9 cellular contexts compared by ENCODE assay signal in genomic region chr10:69222157-69223027, GRCh38. TPM values are rescaled to one million over a fixed set of nuclear protein-coding genes. Genes with fewer than 3 reads are reported as not detected.
DNase-seq lines count a peak whose midpoint lies in the region; ATAC-seq, FAIRE-seq and TF ChIP-seq lines count a peak whose summit lies in the region.
"Had no signal": no experiment of that assay in that cellular context is flagged by ENCODE, and none has a peak within 500 bp of the region (broad histone marks: within the 10 kb centered on the region; RNA-seq: fewer than 3 reads in every experiment).

No MANE protein-coding gene starts in this region.

- H3K9me3 Mint-ChIP-seq in Calu3 (ENCODE audit: low read depth, unreplicated experiment) = no peaks in the 10 kb centered on the region
- H3K9me3 Mint-ChIP-seq in activated T-helper 17 cell treated with anti-CD3 and anti-CD28 coated beads, Interleukin-2, amount 50 U/mL, for 72 hours = no peaks in the 10 kb centered on the region

- no peak overlapping the region for H2AFZ ChIP-seq in PC-9

- peaks cover 54% of the 10 kb centered on the region for H3F3A ChIP-seq in PC-9 (ENCODE audit: insufficient read depth, low read depth)

- no peaks in the 10 kb centered on the region for H3K79me2 ChIP-seq in PC-9 (ENCODE audit: low read depth)

- no peaks in the 10 kb centered on the region for H3K27me3 ChIP-seq in PC-9 (ENCODE audit: insufficient read depth, low read depth)
- no peaks in the 10 kb centered on the region for H3K27me3 ChIP-seq in skeletal muscle satellite cell (ENCODE audit: control insufficient read depth, insufficient read depth, low read length)

- H3K36me3 ChIP-seq in PC-9 (ENCODE audit: low read depth) (0 out of 2 replicates have a peak, but pooled peaks cover 4% of the 10 kb centered on the region), skeletal muscle satellite cell (ENCODE audit: insufficient read depth, low read length) (no peaks in the 10 kb centered on the region)

- peak overlapping the region; percentile 88 for H3K4me3 Mint-ChIP-seq in Calu3 (ENCODE audit: low read depth, unreplicated experiment)
- H3K4me3 Mint-ChIP-seq in activated T-helper 17 cell treated with anti-CD3 and anti-CD28 coated beads, Interleukin-2, amount 50 U/mL, for 72 hours = peak overlapping the region; percentile 75

- intact Hi-C loops in Calu3 (cut with micrococcal nuclease; ENCODE audit: unreplicated experiment) = no loop called here
- intact Hi-C loops in PC-9 (cut with micrococcal nuclease; ENCODE audit: unreplicated experiment) = loop anchor here (1.0 kb wide), 2 partner anchors 10 to 42 kb away; partner anchors contain the start of gene SUPV3L1

- H3K27ac Mint-ChIP-seq in Calu3 (ENCODE audit: unreplicated experiment) = peak overlapping the region; percentile 92
- H3K27ac Mint-ChIP-seq in activated T-helper 17 cell treated with anti-CD3 and anti-CD28 coated beads, Interleukin-2, amount 50 U/mL, for 72 hours = peak overlapping the region; percentile 87

- TSS peak; percentile 86 for BruUV-seq in Calu3 (replicated peaks; lab: Mats Ljungman, UMichigan)
- BruUV-seq in PC-9 (replicated peaks; lab: Mats Ljungman, UMichigan) = TSS peak; percentile 77

- CTCF ChIA-PET in Calu3 (lab: Charles Lee) = interaction anchor here (0.5 to 1.0 kb wide), 5 partner anchors 11 to 168 kb away, joined by 3 to 9 read pairs (median 4); no protein-coding TSS in a partner anchor
- CTCF ChIA-PET in PC-9 (lab: Charles Lee) = interaction anchor here (0.6 to 1.5 kb wide), 4 partner anchors 10 to 186 kb away, joined by 5 to 11 read pairs (median 6); no protein-coding TSS in a partner anchor

- H4K20me1 ChIP-seq in PC-9 (ENCODE audit: insufficient read depth) = no peaks in the 10 kb centered on the region

- ATAC-seq in HG03342 (IDR thresholded peaks at IDR 0.05; ENCODE audit: unreplicated experiment) = peak; percentile 95
- peak; percentile 98 for ATAC-seq in activated T-helper 17 cell treated with anti-CD3 and anti-CD28 coated beads, Interleukin-2, amount 50 U/mL, for 72 hours (replicated peaks)

- TF ChIP-seq CTCF in Calu3 (IDR thresholded peaks at IDR 0.05; ENCODE audit: unreplicated experiment) (peak; percentile 82), PC-9 (conservative IDR thresholded peaks at IDR 0.05) (peak; percentile 87)

- H3K4me1 ChIP-seq in PC-9 (replicated peaks; ENCODE audit: insufficient read depth) (peaks cover 73% of the 10 kb centered on the region), skeletal muscle satellite cell (ENCODE audit: control insufficient read depth, insufficient read depth, low read length) (peaks cover 20% of the 10 kb centered on the region)

- H3K9ac ChIP-seq in skeletal muscle satellite cell (ENCODE audit: low read depth, low read length) = no peak overlapping the region

- H3K4me3 ChIP-seq in PC-9 (peak overlapping the region; percentile 35; the same call in 1 of the 2 replicates), skeletal muscle satellite cell (ENCODE audit: low read length) (no peak overlapping the region)

- peak; percentile 86 for DNase-seq in Calu3
- DNase-seq in GM19239 (ENCODE audit: insufficient read length, low spot score) = peak; percentile 78
- peak; percentile 81 to 96 for DNase-seq in PC-9
- DNase-seq in glomerular visceral epithelial cell (ENCODE audit: extremely low spot score) = peak; percentile 83
- no peak for DNase-seq in NCI-H748 (lab: John Stamatoyannopoulos, UW; ENCODE audit: unreplicated experiment)

- H3K9me2 ChIP-seq in PC-9 (ENCODE audit: insufficient read depth) = no peaks in the 10 kb centered on the region

- peak; percentile 94 for FAIRE-seq in GM19239 (lab: Jason Lieb, UNC)
- FAIRE-seq: islet of Langerhans had no signal

- H3K27me3 Mint-ChIP-seq in Calu3 (ENCODE audit: unreplicated experiment) = no peaks in the 10 kb centered on the region
- H3K27me3 Mint-ChIP-seq in activated T-helper 17 cell treated with anti-CD3 and anti-CD28 coated beads, Interleukin-2, amount 50 U/mL, for 72 hours = no peaks in the 10 kb centered on the region

- POLR2A ChIA-PET in PC-9 (lab: Charles Lee; ENCODE audit: unreplicated experiment) = interaction anchor here (0.6 to 1.0 kb wide), 3 partner anchors 10 to 22 kb away, joined by 5 to 17 read pairs (median 6); no protein-coding TSS in a partner anchor

- H3K27ac ChIP-seq in PC-9 = peak overlapping the region; percentile 98

- peaks cover 92% of the 10 kb centered on the region for H3K36me3 Mint-ChIP-seq in Calu3 (ENCODE audit: insufficient read depth, unreplicated experiment)
- no peaks in the 10 kb centered on the region for H3K36me3 Mint-ChIP-seq in activated T-helper 17 cell treated with anti-CD3 and anti-CD28 coated beads, Interleukin-2, amount 50 U/mL, for 72 hours (ENCODE audit: low read depth)

- peaks cover 28% of the 10 kb centered on the region for H3K4me1 Mint-ChIP-seq in Calu3 (ENCODE audit: low read depth, unreplicated experiment)
- peaks cover 16% of the 10 kb centered on the region for H3K4me1 Mint-ChIP-seq in activated T-helper 17 cell treated with anti-CD3 and anti-CD28 coated beads, Interleukin-2, amount 50 U/mL, for 72 hours

- peak overlapping the region; percentile 73 for H3K4me2 ChIP-seq in PC-9
- H3K4me2 ChIP-seq in skeletal muscle satellite cell (ENCODE audit: low read length) = peak overlapping the region; percentile 51

- H3K9me3 ChIP-seq in PC-9 (ENCODE audit: insufficient read depth, low read depth) (no peaks in the 10 kb centered on the region), skeletal muscle satellite cell (replicated peaks; ENCODE audit: low read length) (no peaks in the 10 kb centered on the region)

RNA-seq across cellular contexts. Expression of gene HKDC1, which starts 2.3 kb away (rescaled TPM):
- 112 and 113 TPM in 2 replicates for total RNA-seq in Calu3 (2022)
- 173 and 178 TPM in 2 replicates for total RNA-seq in PC-9 (2021)
- total RNA-seq in activated T-helper 17 cell treated with anti-CD3 and anti-CD28 coated beads, Interleukin-2, amount 50 U/mL, for 72 hours = under 1 TPM; 0.19 to 0.42 TPM
- 0.44 and 0.51 TPM in 2 replicates for total RNA-seq in skeletal muscle satellite cell (2012; rRNA removed)

RNA-seq across cellular contexts. Expression of gene SUPV3L1, which starts 42.4 kb away (rescaled TPM):
- total RNA-seq in Calu3 (2022) (39.1 and 47.8 TPM in 2 replicates), PC-9 (2021) (49.9 and 55.7 TPM in 2 replicates)
- 10 to 100 TPM; 38.9 to 65.4 TPM for total RNA-seq in activated T-helper 17 cell treated with anti-CD3 and anti-CD28 coated beads, Interleukin-2, amount 50 U/mL, for 72 hours
- total RNA-seq in skeletal muscle satellite cell (2012; rRNA removed) = 29.1 and 29.7 TPM in 2 replicates

RNA-seq across cellular contexts. Expression of gene HK1, which starts 55.9 kb away (rescaled TPM):
- 58.8 and 61.0 TPM in 2 replicates for total RNA-seq in Calu3 (2022)
- total RNA-seq in PC-9 (2021) = 128 and 140 TPM in 2 replicates
- total RNA-seq in activated T-helper 17 cell treated with anti-CD3 and anti-CD28 coated beads, Interleukin-2, amount 50 U/mL, for 72 hours = 100 to 1,000 TPM; 216 to 221 TPM
- 106 and 109 TPM in 2 replicates for total RNA-seq in skeletal muscle satellite cell (2012; rRNA removed)

Comparison
In these comparisons a context has a peak if more than half of its experiments do, and no peak if none do; other contexts are left out.
1. RNA of gene HKDC1, which starts 2.3 kb away (total RNA-seq): 173 to 178 TPM in PC-9 and 112 to 113 TPM in Calu3; 0.19 to 0.42 TPM in activated T-helper 17 cell treated with anti-CD3 and anti-CD28 coated beads, Interleukin-2, amount 50 U/mL, for 72 hours; every median in the first group is over 10 times any median in the second.